In genomic region chr1:92831762-92832536, GRCh38 we compare ENCODE assay signal across 1 cellular context.
TF ChIP-seq lines count a peak whose summit lies in the region.

Gene RPL5 (plus strand): TSS chr1:92832040. CDS start chr1:92832115, 75 bp downstream.

TF ChIP-seq in HepG2, 621 proteins besides CTCF, POLR2A, EP300 and RAD21 (continued from another document and continues in another):
- TF ChIP-seq TERF1 (CRISPR knock-in tag; IDR thresholded peaks at IDR 0.05) (peak; percentile 92; the same call in 1 of the 2 replicates), ISL2 (CRISPR knock-in tag; IDR thresholded peaks at IDR 0.05) (peak; percentile 82), KLF11 (CRISPR knock-in tag; IDR thresholded peaks at IDR 0.05) (peak; percentile 64; the same call in 1 of the 2 replicates), IRF9 (CRISPR knock-in tag; IDR thresholded peaks at IDR 0.05; ENCODE audit: borderline replicate concordance) (peak; percentile 93; the same call in 1 of the 2 replicates), ZNF280D (CRISPR knock-in tag; IDR thresholded peaks at IDR 0.05) (peak; percentile 73), KIAA2018 (CRISPR knock-in tag; IDR thresholded peaks at IDR 0.05; ENCODE audit: borderline replicate concordance) (no peak), ZNF205 (CRISPR knock-in tag; IDR thresholded peaks at IDR 0.05) (peak; percentile 90), XRCC5 (optimal IDR thresholded peaks at IDR 0.05; ENCODE audit: low read length) (peak; percentile 90), REL (CRISPR knock-in tag; conservative IDR thresholded peaks at IDR 0.05) (peak; percentile 91; the same call in 1 of the 2 replicates), MTF1 (CRISPR knock-in tag; IDR thresholded peaks at IDR 0.05) (0 out of 2 replicates have a peak, but pooled peaks have one; percentile 58), UBTF (CRISPR knock-in tag; IDR thresholded peaks at IDR 0.05) (peak; percentile 86), ZNF510 (CRISPR knock-in tag; IDR thresholded peaks at IDR 0.05; ENCODE audit: low read depth) (peak; percentile 93; the same call in 1 of the 2 replicates), PHB2 (IDR thresholded peaks at IDR 0.05; ENCODE audit: partially characterized antibody) (no peak), GZF1 (CRISPR knock-in tag; IDR thresholded peaks at IDR 0.05) (peak; percentile 55; the same call in 1 of the 2 replicates), HNF4G (IDR thresholded peaks at IDR 0.05; ENCODE audit: borderline replicate concordance, low read depth, low read length) (no peak), HNF4G (CRISPR knock-in tag; IDR thresholded peaks at IDR 0.05; ENCODE audit: borderline replicate concordance, low read depth) (peak; percentile 70; the same call in 1 of the 2 replicates), ATF6 (CRISPR knock-in tag; conservative IDR thresholded peaks at IDR 0.05) (no peak), ZNF850 (CRISPR knock-in tag; conservative IDR thresholded peaks at IDR 0.05) (no peak), MTF2 (CRISPR knock-in tag; IDR thresholded peaks at IDR 0.05; ENCODE audit: borderline replicate concordance) (no peak), ZNF20 (CRISPR knock-in tag; IDR thresholded peaks at IDR 0.05) (peak; percentile 92), ZNF234 (CRISPR knock-in tag; conservative IDR thresholded peaks at IDR 0.05) (0 out of 2 replicates have a peak, but pooled peaks have one; percentile 27), PRDM15 (CRISPR knock-in tag; IDR thresholded peaks at IDR 0.05) (no peak), ZNF530 (CRISPR knock-in tag; IDR thresholded peaks at IDR 0.05; ENCODE audit: low read depth) (0 out of 2 replicates have a peak, but pooled peaks have one; percentile 80), SP5 (CRISPR knock-in tag; IDR thresholded peaks at IDR 0.05; ENCODE audit: borderline replicate concordance, low read depth) (peak; percentile 22; the same call in 1 of the 2 replicates), KAT7 (CRISPR knock-in tag; IDR thresholded peaks at IDR 0.05; ENCODE audit: borderline replicate concordance) (peak; percentile 95), ZNF770 (CRISPR knock-in tag; IDR thresholded peaks at IDR 0.05) (peak; percentile 69; the same call in 1 of the 2 replicates), MATR3 (CRISPR knock-in tag; IDR thresholded peaks at IDR 0.05) (no peak), ZNF674 (CRISPR knock-in tag; IDR thresholded peaks at IDR 0.05; ENCODE audit: low read depth) (no peak), DDIT3 (CRISPR knock-in tag; IDR thresholded peaks at IDR 0.05) (peak; percentile 40; the same call in 1 of the 2 replicates)
